Comparison of ENCODE assay signal across 17 cellular contexts in genomic region chr10:44243851-44244502, GRCh38.
"Had no signal": no experiment of that assay in that cellular context is flagged by ENCODE, and none has a peak within 500 bp of the region (broad histone marks: within the 10 kb centered on the region; RNA-seq: fewer than 3 reads in every experiment).

No MANE protein-coding gene starts in this region.

- ATAC-seq: gastrocnemius medialis, left cardiac atrium, left ventricle myocardium superior had no signal

- H3K36me3 Mint-ChIP-seq: immature natural killer cell had no signal

- H3K27me3 Mint-ChIP-seq: naive B cell had no signal

- H3K4me1 ChIP-seq: gastrocnemius medialis, right atrium auricular region had no signal

- FAIRE-seq: keratinocyte, small intestine had no signal

- H3K4me3 ChIP-seq: dorsolateral prefrontal cortex, gastrocnemius medialis, lung, right atrium auricular region had no signal

- DNase-seq: cortex of kidney; dorsolateral prefrontal cortex; effector CD8-positive, alpha-beta T cell; gastrocnemius medialis; glutamatergic neuron; immature natural killer cell; left cardiac atrium; left ventricle myocardium superior; mesenchymal stem cell; naive B cell; small intestine; stimulated activated CD4-positive, alpha-beta T cell treated with anti-CD3 and anti-CD28 coated beads, Interleukin-12 subunit alpha, Interleukin-12 subunit beta, amount 100 ng/mL, for 4 hours; stimulated activated naive CD4-positive, alpha-beta T cell had no signal

- H3K27ac ChIP-seq: dorsolateral prefrontal cortex, gastrocnemius medialis, right atrium auricular region had no signal

- H3K27me3 ChIP-seq: gastrocnemius medialis, right atrium auricular region had no signal

- H3K4me1 Mint-ChIP-seq: immature natural killer cell, naive B cell, nephron had no signal

- H3K9me3 ChIP-seq: gastrocnemius medialis, right atrium auricular region had no signal

- H3K27ac Mint-ChIP-seq: immature natural killer cell, nephron had no signal

- H3K4me3 Mint-ChIP-seq: immature natural killer cell, naive B cell, nephron had no signal

- H3K36me3 ChIP-seq: gastrocnemius medialis, right atrium auricular region had no signal
